Comparison of ENCODE assay signal across 22 cellular contexts in the genomic region with DNA sequence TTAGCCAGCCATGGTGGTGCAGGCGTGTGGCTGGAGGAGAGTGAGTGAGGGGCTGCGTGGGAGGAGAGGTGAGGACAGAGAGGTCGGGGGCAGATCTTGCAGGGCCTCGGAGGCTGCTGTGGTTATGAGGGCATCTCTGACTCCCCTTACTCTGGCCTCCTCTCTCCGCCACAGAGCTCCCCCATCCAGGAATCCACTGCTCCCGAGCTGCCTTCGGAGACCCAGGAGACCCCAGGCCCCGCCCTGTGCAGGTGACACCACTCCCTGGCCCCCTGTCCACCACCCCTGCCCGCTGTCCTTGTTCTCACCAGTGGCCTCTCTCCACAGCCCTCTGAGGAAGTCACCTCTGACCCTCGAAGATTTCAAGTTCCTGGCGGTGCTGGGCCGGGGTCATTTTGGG. TPM values are rescaled to one million over a fixed set of nuclear protein-coding genes. Genes with fewer than 3 reads are reported as not detected.
"Had no signal": no experiment of that assay in that cellular context is flagged by ENCODE, and none has a peak within 500 bp of the region (broad histone marks: within the 10 kb centered on the region; RNA-seq: fewer than 3 reads in every experiment).

No MANE protein-coding gene starts in this region.

- ATAC-seq: HepG2, Panc1 had no signal

- H3K27me3 Mint-ChIP-seq: IgD-negative memory B cell had no signal

- H3K9me3 ChIP-seq: SK-N-SH had no signal

- H3K9me3 Mint-ChIP-seq: IgD-negative memory B cell had no signal

- DNase-seq: KBM-7, MM.1S, NCI-H1092 treated with DMSO at 0.1 percent for 48 hours, NCI-H1436, NCI-H187, NCI-H2029, NCI-H2081 treated with DMSO at 0.1 percent for 48 hours, NCI-H2171, NCI-H226, NCI-H446, NCI-H510A, NCI-H524 treated with DMSO at 0.1 percent for 48 hours, NCI-H69, NCI-H774, SHP77, SK-N-SH, SW 1271 had no signal

RNA-seq across cellular contexts. Expression of gene PTGER1, which starts 7.8 kb away (rescaled TPM):
- total RNA-seq: HepG2, LHCN-M2, SK-MEL-5 had no signal
- polyA plus RNA-seq: IgD-negative memory B cell had no signal
